Comparison of ENCODE assay signal across 1 cellular context in the genomic region with DNA sequence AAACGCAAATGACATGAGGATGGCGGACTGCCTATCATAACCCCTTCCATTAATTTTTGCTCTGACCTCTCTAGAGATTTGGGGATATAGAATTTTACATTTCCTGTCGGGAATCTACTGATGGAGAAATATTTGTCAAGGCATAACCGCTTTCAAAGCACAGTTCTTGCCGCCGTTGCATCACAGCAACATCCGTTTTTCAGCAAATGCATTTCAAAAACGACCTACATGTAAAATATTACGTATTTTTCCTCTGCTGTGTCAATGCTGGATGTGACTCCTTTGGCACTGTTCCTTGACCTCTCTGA.
TF ChIP-seq lines count a peak whose summit lies in the region.

No MANE protein-coding gene starts in this region.

TF ChIP-seq in HepG2, 621 proteins besides CTCF, POLR2A, EP300 and RAD21 (continued from another document):
- TF ChIP-seq, protein P1, sequence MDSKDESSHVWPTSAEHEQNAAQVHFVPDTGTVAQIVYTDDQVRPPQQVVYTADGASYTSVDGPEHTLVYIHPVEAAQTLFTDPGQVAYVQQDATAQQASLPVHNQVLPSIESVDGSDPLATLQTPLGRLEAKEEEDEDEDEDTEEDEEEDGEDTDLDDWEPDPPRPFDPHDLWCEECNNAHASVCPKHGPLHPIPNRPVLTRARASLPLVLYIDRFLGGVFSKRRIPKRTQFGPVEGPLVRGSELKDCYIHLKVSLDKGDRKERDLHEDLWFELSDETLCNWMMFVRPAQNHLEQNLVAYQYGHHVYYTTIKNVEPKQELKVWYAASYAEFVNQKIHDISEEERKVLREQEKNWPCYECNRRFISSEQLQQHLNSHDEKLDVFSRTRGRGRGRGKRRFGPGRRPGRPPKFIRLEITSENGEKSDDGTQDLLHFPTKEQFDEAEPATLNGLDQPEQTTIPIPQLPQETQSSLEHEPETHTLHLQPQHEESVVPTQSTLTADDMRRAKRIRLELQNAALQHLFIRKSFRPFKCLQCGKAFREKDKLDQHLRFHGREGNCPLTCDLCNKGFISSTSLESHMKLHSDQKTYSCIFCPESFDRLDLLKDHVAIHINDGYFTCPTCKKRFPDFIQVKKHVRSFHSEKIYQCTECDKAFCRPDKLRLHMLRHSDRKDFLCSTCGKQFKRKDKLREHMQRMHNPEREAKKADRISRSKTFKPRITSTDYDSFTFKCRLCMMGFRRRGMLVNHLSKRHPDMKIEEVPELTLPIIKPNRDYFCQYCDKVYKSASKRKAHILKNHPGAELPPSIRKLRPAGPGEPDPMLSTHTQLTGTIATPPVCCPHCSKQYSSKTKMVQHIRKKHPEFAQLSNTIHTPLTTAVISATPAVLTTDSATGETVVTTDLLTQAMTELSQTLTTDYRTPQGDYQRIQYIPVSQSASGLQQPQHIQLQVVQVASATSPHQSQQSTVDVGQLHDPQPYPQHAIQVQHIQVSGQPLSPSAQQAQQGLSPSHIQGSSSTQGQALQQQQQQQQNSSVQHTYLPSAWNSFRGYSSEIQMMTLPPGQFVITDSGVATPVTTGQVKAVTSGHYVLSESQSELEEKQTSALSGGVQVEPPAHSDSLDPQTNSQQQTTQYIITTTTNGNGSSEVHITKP (CRISPR knock-in tag; IDR thresholded peaks at IDR 0.05; ENCODE audit: low read depth), result no peak
- TF ChIP-seq HNF4G (IDR thresholded peaks at IDR 0.05; ENCODE audit: borderline replicate concordance, low read depth, low read length) (no peak), HNF4G (CRISPR knock-in tag; IDR thresholded peaks at IDR 0.05; ENCODE audit: borderline replicate concordance, low read depth) (no peak), NFKBIZ (CRISPR knock-in tag; IDR thresholded peaks at IDR 0.05) (no peak), ARNT (IDR thresholded peaks at IDR 0.05) (no peak), ATF7-NPFF (CRISPR knock-in tag; IDR thresholded peaks at IDR 0.05; ENCODE audit: low read depth) (no peak), PAWR (CRISPR knock-in tag; IDR thresholded peaks at IDR 0.05; ENCODE audit: borderline replicate concordance) (no peak), BCL6 (CRISPR knock-in tag; IDR thresholded peaks at IDR 0.05) (no peak), CSRNP2 (CRISPR knock-in tag; conservative IDR thresholded peaks at IDR 0.05; ENCODE audit: low read depth) (no peak), ZNF350 (CRISPR knock-in tag; IDR thresholded peaks at IDR 0.05; ENCODE audit: borderline replicate concordance, low read depth) (no peak), ZZZ3 (CRISPR knock-in tag; IDR thresholded peaks at IDR 0.05; ENCODE audit: borderline replicate concordance) (no peak), ZNF558 (CRISPR knock-in tag; IDR thresholded peaks at IDR 0.05; ENCODE audit: borderline replicate concordance) (no peak), HOXD1 (CRISPR knock-in tag; IDR thresholded peaks at IDR 0.05) (no peak), CEBPB (IDR thresholded peaks at IDR 0.05; ENCODE audit: borderline replicate concordance, low read depth, low read length) (peak; percentile 43; the same call in 1 of the 2 replicates)
- TF ChIP-seq, protein P2, sequence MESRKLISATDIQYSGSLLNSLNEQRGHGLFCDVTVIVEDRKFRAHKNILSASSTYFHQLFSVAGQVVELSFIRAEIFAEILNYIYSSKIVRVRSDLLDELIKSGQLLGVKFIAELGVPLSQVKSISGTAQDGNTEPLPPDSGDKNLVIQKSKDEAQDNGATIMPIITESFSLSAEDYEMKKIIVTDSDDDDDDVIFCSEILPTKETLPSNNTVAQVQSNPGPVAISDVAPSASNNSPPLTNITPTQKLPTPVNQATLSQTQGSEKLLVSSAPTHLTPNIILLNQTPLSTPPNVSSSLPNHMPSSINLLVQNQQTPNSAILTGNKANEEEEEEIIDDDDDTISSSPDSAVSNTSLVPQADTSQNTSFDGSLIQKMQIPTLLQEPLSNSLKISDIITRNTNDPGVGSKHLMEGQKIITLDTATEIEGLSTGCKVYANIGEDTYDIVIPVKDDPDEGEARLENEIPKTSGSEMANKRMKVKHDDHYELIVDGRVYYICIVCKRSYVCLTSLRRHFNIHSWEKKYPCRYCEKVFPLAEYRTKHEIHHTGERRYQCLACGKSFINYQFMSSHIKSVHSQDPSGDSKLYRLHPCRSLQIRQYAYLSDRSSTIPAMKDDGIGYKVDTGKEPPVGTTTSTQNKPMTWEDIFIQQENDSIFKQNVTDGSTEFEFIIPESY (CRISPR knock-in tag; IDR thresholded peaks at IDR 0.05), result no peak
- TF ChIP-seq, protein P3, sequence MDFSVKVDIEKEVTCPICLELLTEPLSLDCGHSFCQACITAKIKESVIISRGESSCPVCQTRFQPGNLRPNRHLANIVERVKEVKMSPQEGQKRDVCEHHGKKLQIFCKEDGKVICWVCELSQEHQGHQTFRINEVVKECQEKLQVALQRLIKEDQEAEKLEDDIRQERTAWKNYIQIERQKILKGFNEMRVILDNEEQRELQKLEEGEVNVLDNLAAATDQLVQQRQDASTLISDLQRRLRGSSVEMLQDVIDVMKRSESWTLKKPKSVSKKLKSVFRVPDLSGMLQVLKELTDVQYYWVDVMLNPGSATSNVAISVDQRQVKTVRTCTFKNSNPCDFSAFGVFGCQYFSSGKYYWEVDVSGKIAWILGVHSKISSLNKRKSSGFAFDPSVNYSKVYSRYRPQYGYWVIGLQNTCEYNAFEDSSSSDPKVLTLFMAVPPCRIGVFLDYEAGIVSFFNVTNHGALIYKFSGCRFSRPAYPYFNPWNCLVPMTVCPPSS (IDR thresholded peaks at IDR 0.05), result no peak
TF ChIP-seq in HepG2: peak in this region for 4.
